Comparison of ENCODE assay signal across 12 cellular contexts in the genomic region with DNA sequence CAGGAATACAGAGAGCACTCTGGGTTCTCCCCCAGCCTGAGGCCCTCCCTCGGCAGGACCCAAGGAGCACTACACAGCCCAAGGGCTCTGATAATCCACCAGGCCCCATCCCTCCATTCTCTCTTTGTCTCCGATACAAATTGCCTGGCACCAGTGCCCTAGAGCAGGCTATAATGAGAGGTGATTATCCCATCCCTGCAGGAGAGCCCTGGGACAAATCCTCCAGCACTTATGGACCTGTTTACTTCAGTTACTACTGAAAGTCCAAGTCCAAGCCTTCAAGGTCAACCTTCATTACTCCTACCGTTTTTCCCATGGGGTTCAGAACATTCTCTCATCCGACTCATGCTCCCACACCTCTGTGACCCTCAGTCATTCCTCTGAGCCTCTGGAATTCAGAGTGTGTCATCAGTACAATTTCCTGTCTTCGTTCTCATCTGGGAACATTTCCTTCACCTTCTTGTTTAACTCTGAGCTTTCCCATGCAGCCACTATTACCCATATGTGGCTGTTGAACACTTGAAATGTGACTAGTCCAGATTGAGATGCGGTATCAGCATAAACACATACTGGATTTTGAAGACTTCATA.
DNase-seq lines count a peak whose midpoint lies in the region; ATAC-seq, FAIRE-seq and TF ChIP-seq lines count a peak whose summit lies in the region.
"Had no signal": no experiment of that assay in that cellular context is flagged by ENCODE, and none has a peak within 500 bp of the region (broad histone marks: within the 10 kb centered on the region; RNA-seq: fewer than 3 reads in every experiment).

No MANE protein-coding gene starts in this region.

- H3K27me3 ChIP-seq in SJCRH30 = no peaks in the 10 kb centered on the region
- no peaks in the 10 kb centered on the region for H3K27me3 ChIP-seq in gastrocnemius medialis
- H3K27me3 ChIP-seq: colonic mucosa had no signal

- no peaks in the 10 kb centered on the region for H3K4me1 ChIP-seq in SJCRH30
- H3K4me1 ChIP-seq in gastrocnemius medialis = peaks cover 9% of the 10 kb centered on the region in 2 donors
- H3K4me1 ChIP-seq: colonic mucosa, psoas muscle had no signal

- no peaks in the 10 kb centered on the region for H3K36me3 ChIP-seq in SJCRH30
- H3K36me3 ChIP-seq in gastrocnemius medialis = no peaks in the 10 kb centered on the region
- H3K36me3 ChIP-seq: colonic mucosa had no signal

- DNase-seq in H54 (ENCODE audit: insufficient read length, low spot score) (peak; percentile 12), SJCRH30 (peak in 1 of 2 experiments; percentile 5), fibroblast of mammary gland (ENCODE audit: low read depth) (peak; percentile 97), gastrocnemius medialis (no peak), mesothelial cell of epicardium (ENCODE audit: low spot score in 2 of 2, unreplicated experiment in 2 of 2) (no peak)
- DNase-seq in activated CD8-positive, alpha-beta memory T cell treated with anti-CD3 and anti-CD28 coated beads, Interleukin-2, amount 50 U/mL, for 4 hours = no peak
- DNase-seq: colonic mucosa, NCI-H446 treated with DMSO at 0.1 percent for 48 hours, psoas muscle had no signal

- no peaks in the 10 kb centered on the region for H3K9me3 Mint-ChIP-seq in mesothelial cell of epicardium

- H3K9me3 ChIP-seq in SJCRH30 (replicated peaks) = no peaks in the 10 kb centered on the region
- H3K9me3 ChIP-seq in gastrocnemius medialis = no peaks in the 10 kb centered on the region
- H3K9me3 ChIP-seq: colonic mucosa, psoas muscle had no signal

- in situ Hi-C loops in gastrocnemius medialis (cut with MboI; ENCODE audit: low sequenced_read_pairs in 4 of 4) = no loop called here

- H3K4me3 ChIP-seq in SJCRH30 (peak overlapping the region; percentile 42), fibroblast of mammary gland (ENCODE audit: control insufficient read depth, low read depth, low read length) (no peak overlapping the region), gastrocnemius medialis (no peak overlapping the region)
- H3K4me3 ChIP-seq: colonic mucosa, K562, psoas muscle had no signal

- ATAC-seq in gastrocnemius medialis (no peak), GM19328 (IDR thresholded peaks at IDR 0.05; ENCODE audit: unreplicated experiment) (no peak), GM19463 (IDR thresholded peaks at IDR 0.05; ENCODE audit: unreplicated experiment) (no peak)
- ATAC-seq: psoas muscle had no signal

- intact Hi-C loops in gastrocnemius medialis (cut with DNase I; ENCODE audit: low total_unique reads) = no loop called here

- no peak overlapping the region for H3K27ac Mint-ChIP-seq in mesothelial cell of epicardium

- H3K36me3 Mint-ChIP-seq in mesothelial cell of epicardium = no peaks in the 10 kb centered on the region

- peaks cover 17% of the 10 kb centered on the region for H3K4me1 Mint-ChIP-seq in mesothelial cell of epicardium

- TF ChIP-seq CTCF in fibroblast of mammary gland (conservative IDR thresholded peaks at IDR 0.05; ENCODE audit: control insufficient read depth, insufficient read depth, low read depth, low read length) = no peak
- no peak for TF ChIP-seq CTCF in gastrocnemius medialis (IDR thresholded peaks at IDR 0.05 in 4 of 5, conservative IDR thresholded peaks at IDR 0.05 in 1 of 5)
- no peak for TF ChIP-seq CTCF in mesothelial cell of epicardium (IDR thresholded peaks at IDR 0.05; ENCODE audit: unreplicated experiment)

- TF ChIP-seq POLR2A in H54 (IDR thresholded peaks at IDR 0.05; ENCODE audit: low read depth, low read length) (no peak), gastrocnemius medialis (IDR thresholded peaks at IDR 0.05) (no peak)

- H3K4me3 Mint-ChIP-seq in mesothelial cell of epicardium = no peak overlapping the region

- H3K27me3 Mint-ChIP-seq in mesothelial cell of epicardium (ENCODE audit: low read depth) = no peaks in the 10 kb centered on the region

- no peak for FAIRE-seq in H54 (lab: Jason Lieb, UNC)
- FAIRE-seq: K562 had no signal

- H3K27ac ChIP-seq in SJCRH30 (peak overlapping the region; percentile 38; the same call in 1 of the 2 replicates), gastrocnemius medialis (peak overlapping the region; percentile 22 to 69 (median 40))
- H3K27ac ChIP-seq: colonic mucosa had no signal

Comparison
In these comparisons a context has a peak if more than half of its experiments do, and no peak if none do; other contexts are left out.
1. DNase-seq: peak in H54 (single experiment) and fibroblast of mammary gland (single experiment); none in gastrocnemius medialis (0 of 2), mesothelial cell of epicardium (0 of 2) and activated CD8-positive, alpha-beta memory T cell treated with anti-CD3 and anti-CD28 coated beads, Interleukin-2, amount 50 U/mL, for 4 hours (single experiment).